In the genomic region with DNA sequence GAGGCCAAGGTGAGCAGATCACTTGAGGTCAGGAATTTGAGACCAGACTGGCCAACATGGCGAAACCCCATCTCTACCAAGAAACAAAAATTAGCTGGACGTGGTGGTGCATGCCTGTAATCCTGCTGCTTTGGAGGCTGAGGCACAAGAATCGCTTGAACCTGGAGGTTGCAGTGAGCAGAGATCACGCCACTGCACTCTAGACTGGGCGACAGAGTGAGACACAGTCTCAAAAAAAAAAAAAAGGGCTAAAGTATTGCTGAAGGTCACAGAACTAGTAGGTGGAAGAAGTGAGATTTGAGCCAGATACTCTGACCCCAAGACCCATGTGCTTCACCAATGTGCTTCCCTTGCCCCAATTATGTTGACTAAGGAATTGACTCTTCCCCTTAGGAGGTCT, we compare ENCODE assay signal across 22 cellular contexts.
"Had no signal": no experiment of that assay in that cellular context is flagged by ENCODE, and none has a peak within 500 bp of the region (broad histone marks: within the 10 kb centered on the region; RNA-seq: fewer than 3 reads in every experiment).

No MANE protein-coding gene starts in this region.

- H3K27ac ChIP-seq: colonic mucosa, epithelial cell of prostate, esophagus squamous epithelium, gastrocnemius medialis, heart right ventricle, left lung, lower lobe of right lung had no signal

- FAIRE-seq: endothelial cell of umbilical vein, islet of Langerhans had no signal

- H3K27me3 ChIP-seq: colonic mucosa, gastrocnemius medialis had no signal

- H3K9me3 ChIP-seq: colonic mucosa, esophagus squamous epithelium, gastrocnemius medialis, left lung, lower lobe of right lung, mucosa of descending colon had no signal

- H3K4me1 Mint-ChIP-seq: mesothelial cell of epicardium had no signal

- H3K27ac Mint-ChIP-seq: dendritic cell treated with granulocyte-macrophage colony-stimulating factor and Interleukin-4, amounts not matched to agents 40 ng/mL and 50 ng/mL, for 4 days; mesothelial cell of epicardium had no signal

- H3K4me3 ChIP-seq: colonic mucosa, esophagus squamous epithelium, gastrocnemius medialis, heart right ventricle, left lung, lower lobe of right lung, mucosa of descending colon had no signal

- H3K36me3 Mint-ChIP-seq: mesothelial cell of epicardium had no signal

- H3K4me1 ChIP-seq: colonic mucosa, gastrocnemius medialis, heart right ventricle, left lung, lower lobe of right lung had no signal

- H3K4me3 Mint-ChIP-seq: dendritic cell treated with granulocyte-macrophage colony-stimulating factor and Interleukin-4, amounts not matched to agents 40 ng/mL and 50 ng/mL, for 4 days; mesothelial cell of epicardium had no signal

- DNase-seq: colonic mucosa; cortex of kidney; effector CD4-positive, alpha-beta T cell; effector memory CD4-positive, alpha-beta T cell; erythroblast; esophagus squamous epithelium; foreskin melanocyte; gastrocnemius medialis; glutamatergic neuron; heart right ventricle; hippocampal formation; left cardiac atrium; left lung; left ventricle myocardium superior; lower lobe of right lung; mucosa of descending colon had no signal

- ATAC-seq: esophagus mucosa, gastrocnemius medialis, heart right ventricle, left cardiac atrium, left lung, left ventricle myocardium superior, lower lobe of right lung, mucosa of descending colon had no signal

- H3K9me3 Mint-ChIP-seq: dendritic cell treated with granulocyte-macrophage colony-stimulating factor and Interleukin-4, amounts not matched to agents 40 ng/mL and 50 ng/mL, for 4 days; mesothelial cell of epicardium had no signal

- H3K36me3 ChIP-seq: colonic mucosa, esophagus squamous epithelium, gastrocnemius medialis, heart right ventricle, left lung, lower lobe of right lung had no signal
